ENCODE assay signal across 19 cellular contexts in the genomic region with DNA sequence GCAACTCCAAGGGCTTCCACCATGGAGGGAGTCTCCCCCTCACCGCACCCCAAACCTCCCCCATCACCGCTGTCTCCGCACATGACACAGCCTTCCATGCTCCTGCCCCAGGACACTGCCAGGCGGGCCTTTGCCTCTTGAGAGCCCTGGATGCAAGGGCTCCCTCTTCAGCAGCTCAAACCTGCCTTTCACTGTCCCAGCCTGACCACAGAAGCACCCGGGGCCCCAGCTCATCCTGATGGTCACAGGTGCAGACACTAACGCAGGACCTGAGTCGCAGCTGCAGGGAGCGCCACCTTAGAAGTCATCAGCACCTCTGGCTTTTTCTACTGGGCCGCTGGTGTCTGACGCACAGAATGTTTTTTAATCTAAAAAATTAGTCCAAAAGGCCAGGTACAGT. TPM values are rescaled to one million over a fixed set of nuclear protein-coding genes. Genes with fewer than 3 reads are reported as not detected.
A peak's percentile ranks its signal among the peaks of the same experiment; 100 is the strongest.
DNase-seq lines count a peak whose midpoint lies in the region; ATAC-seq and TF ChIP-seq lines count a peak whose summit lies in the region.
"Had no signal": no experiment of that assay in that cellular context is flagged by ENCODE, and none has a peak within 500 bp of the region (broad histone marks: within the 10 kb centered on the region; RNA-seq: fewer than 3 reads in every experiment).

No MANE protein-coding gene starts in this region.

- no peak overlapping the region for H2BK15ac ChIP-seq in mesendoderm (replicated peaks; ENCODE audit: low read depth)

- H3K79me2 ChIP-seq in OCI-LY1 (ENCODE audit: insufficient read depth, low read length), result no peaks in the 10 kb centered on the region
- no peaks in the 10 kb centered on the region for H3K79me2 ChIP-seq in mesendoderm (ENCODE audit: control insufficient read depth, insufficient read depth, low read length)

- no peaks in the 10 kb centered on the region for H3K27me3 ChIP-seq in OCI-LY1 (ENCODE audit: insufficient read depth, low read length)
- H3K27me3 ChIP-seq in mesendoderm (ENCODE audit: insufficient read depth, low read length, poor library complexity), result no peaks in the 10 kb centered on the region
- H3K27me3 ChIP-seq: tibial nerve had no signal

- H3K27ac ChIP-seq in OCI-LY1 (ENCODE audit: low read depth, low read length, poor library complexity, severe bottlenecking) (peak overlapping the region; percentile 98), mesendoderm (ENCODE audit: low read depth, low read length) (no peak overlapping the region)
- H3K27ac ChIP-seq: WERI-Rb-1 had no signal

- no peak overlapping the region for H3K4me3 ChIP-seq in OCI-LY1 (ENCODE audit: low read depth, low read length, poor library complexity, severe bottlenecking)
- no peak overlapping the region for H3K4me3 ChIP-seq in mesendoderm (ENCODE audit: low read length)
- H3K4me3 ChIP-seq: tibial nerve had no signal

- H3K4me1 ChIP-seq in OCI-LY1 (ENCODE audit: insufficient read depth, low read length, severe bottlenecking), result peaks cover 58% of the 10 kb centered on the region
- peaks cover 5% of the 10 kb centered on the region for H3K4me1 ChIP-seq in mesendoderm (ENCODE audit: control insufficient read depth, low read depth, low read length)

- no peaks in the 10 kb centered on the region for H3K9me3 ChIP-seq in OCI-LY1 (ENCODE audit: low read length)
- H3K9me3 ChIP-seq: tibial nerve had no signal

- H2BK120ac ChIP-seq in mesendoderm (ENCODE audit: low read depth, low read length), result no peak overlapping the region

- no peak overlapping the region for H3K23ac ChIP-seq in mesendoderm (ENCODE audit: low read length)

- no peak for ATAC-seq in central memory CD8-positive, alpha-beta T cell (replicated peaks; ENCODE audit: extremely low read depth, poor library complexity, severe bottlenecking)
- no peak for ATAC-seq in stimulated activated naive B cell treated with anti-CD40 and anti-IgM and Interleukin-4, amounts not matched to agents 10 μg/mL and 1 μg/mL and 100 μg/mL, for 72 hours (replicated peaks)
- no peak for ATAC-seq in GM21619 (IDR thresholded peaks at IDR 0.05; ENCODE audit: unreplicated experiment)

- H3K36me3 ChIP-seq in OCI-LY1 (ENCODE audit: insufficient read depth, low read length) (no peaks in the 10 kb centered on the region), mesendoderm (ENCODE audit: control insufficient read depth, insufficient read depth, low read length) (no peaks in the 10 kb centered on the region)
- H3K36me3 ChIP-seq: WERI-Rb-1 had no signal

- intact Hi-C loops in activated naive CD4-positive, alpha-beta T cell treated with anti-CD3 and anti-CD28 coated beads for 36 hours (cut with micrococcal nuclease), result no loop called here

- TF ChIP-seq CTCF in OCI-LY1 (IDR thresholded peaks at IDR 0.05; ENCODE audit: low read length) (no peak), mesothelial cell of epicardium (IDR thresholded peaks at IDR 0.05; ENCODE audit: unreplicated experiment) (no peak)

- no peak overlapping the region for H3K18ac ChIP-seq in mesendoderm (ENCODE audit: low read length)

- no peak overlapping the region for H4K8ac ChIP-seq in mesendoderm (ENCODE audit: low read depth, low read length)

- H3K27me3 Mint-ChIP-seq in activated naive CD4-positive, alpha-beta T cell treated with anti-CD3 and anti-CD28 coated beads for 36 hours (ENCODE audit: low read depth), result no peaks in the 10 kb centered on the region
- H3K27me3 Mint-ChIP-seq in central memory CD8-positive, alpha-beta T cell, result no peaks in the 10 kb centered on the region
- H3K27me3 Mint-ChIP-seq in stimulated activated naive B cell treated with anti-CD40 and anti-IgM and Interleukin-4, amounts not matched to agents 10 μg/mL and 1 μg/mL and 100 μg/mL, for 72 hours, result no peaks in the 10 kb centered on the region
- H3K27me3 Mint-ChIP-seq in mesothelial cell of epicardium (ENCODE audit: low read depth), result peaks cover 64% of the 10 kb centered on the region

- H3K56ac ChIP-seq in mesendoderm (ENCODE audit: low read length), result no peak overlapping the region

- H3K4ac ChIP-seq in mesendoderm (ENCODE audit: low read depth, low read length), result no peak overlapping the region

- no peaks in the 10 kb centered on the region for H3K9me2 ChIP-seq in OCI-LY1 (ENCODE audit: low read depth, low read length)

- DNase-seq in activated naive CD4-positive, alpha-beta T cell treated with anti-CD3 and anti-CD28 coated beads for 36 hours, result no peak
- DNase-seq in activated naive CD4-positive, alpha-beta T cell (lab: John Stamatoyannopoulos, UW), result no peak
- no peak for DNase-seq in central memory CD8-positive, alpha-beta T cell (ENCODE audit: low spot score in 2 of 2)
- DNase-seq in stimulated activated naive B cell treated with anti-CD40 and anti-IgM and Interleukin-4, amounts not matched to agents 10 μg/mL and 1 μg/mL and 100 μg/mL, for 72 hours, result no peak
- no peak for DNase-seq in mesothelial cell of epicardium (ENCODE audit: low spot score in 2 of 2, unreplicated experiment in 2 of 2)
- DNase-seq in mesendoderm, result no peak
- DNase-seq: COR-L47; EL; KG1; NCI-H1092 treated with DMSO at 0.1 percent for 48 hours; NCI-H2081 treated with DMSO at 0.1 percent for 48 hours; occipital lobe; SHP77; stimulated activated CD4-positive, alpha-beta T cell treated with anti-CD3 and anti-CD28 coated beads, Interleukin-15, amount 100 ng/mL, for 24 hours; WERI-Rb-1 had no signal

- no peak overlapping the region for H3K4me3 Mint-ChIP-seq in activated naive CD4-positive, alpha-beta T cell treated with anti-CD3 and anti-CD28 coated beads for 36 hours
- H3K4me3 Mint-ChIP-seq in central memory CD8-positive, alpha-beta T cell, result no peak overlapping the region
- H3K4me3 Mint-ChIP-seq in stimulated activated naive B cell treated with anti-CD40 and anti-IgM and Interleukin-4, amounts not matched to agents 10 μg/mL and 1 μg/mL and 100 μg/mL, for 72 hours, result no peak overlapping the region
- no peak overlapping the region for H3K4me3 Mint-ChIP-seq in mesothelial cell of epicardium

- no peaks in the 10 kb centered on the region for H3K79me1 ChIP-seq in mesendoderm (ENCODE audit: low read length)

- CTCF ChIA-PET in activated naive CD4-positive, alpha-beta T cell treated with anti-CD3 and anti-CD28 coated beads for 36 hours (lab: Charles Lee), result interaction anchor here (0.6 to 5.7 kb wide), 9 partner anchors 10 to 974 kb away, joined by 3 to 27 read pairs (median 5); no protein-coding TSS in a partner anchor

- H4K20me1 ChIP-seq in OCI-LY1 (ENCODE audit: insufficient read depth, low read length), result no peaks in the 10 kb centered on the region

- peak overlapping the region; percentile 62 for H3K27ac Mint-ChIP-seq in activated naive CD4-positive, alpha-beta T cell treated with anti-CD3 and anti-CD28 coated beads for 36 hours
- peak overlapping the region; percentile 84 for H3K27ac Mint-ChIP-seq in central memory CD8-positive, alpha-beta T cell (ENCODE audit: low read depth)
- peak overlapping the region; percentile 60 for H3K27ac Mint-ChIP-seq in stimulated activated naive B cell treated with anti-CD40 and anti-IgM and Interleukin-4, amounts not matched to agents 10 μg/mL and 1 μg/mL and 100 μg/mL, for 72 hours
- no peak overlapping the region for H3K27ac Mint-ChIP-seq in mesothelial cell of epicardium

- H4K5ac ChIP-seq in mesendoderm (ENCODE audit: low read length), result no peak overlapping the region

- H3K4me1 Mint-ChIP-seq in activated naive CD4-positive, alpha-beta T cell treated with anti-CD3 and anti-CD28 coated beads for 36 hours (ENCODE audit: low read depth), result peaks cover 71% of the 10 kb centered on the region
- H3K4me1 Mint-ChIP-seq in central memory CD8-positive, alpha-beta T cell, result peaks cover 46% of the 10 kb centered on the region
- peaks cover 48 to 64% of the 10 kb centered on the region in 2 donors for H3K4me1 Mint-ChIP-seq in stimulated activated naive B cell treated with anti-CD40 and anti-IgM and Interleukin-4, amounts not matched to agents 10 μg/mL and 1 μg/mL and 100 μg/mL, for 72 hours
- H3K4me1 Mint-ChIP-seq in mesothelial cell of epicardium, result peaks cover 7% of the 10 kb centered on the region

- no peak overlapping the region for H2AK5ac ChIP-seq in mesendoderm (ENCODE audit: low read length)

- H3K4me2 ChIP-seq in OCI-LY1 (ENCODE audit: low read length) (peak overlapping the region; percentile 41; the same call in 1 of the 2 replicates), mesendoderm (ENCODE audit: low read length) (no peak overlapping the region)

- no CpG with 5 or more reads among the region's 10 CpGs for WGBS in mesendoderm (ENCODE audit: extremely low coverage, insufficient coverage, low lambda C conversion rate)

- no peak overlapping the region for H2AFZ ChIP-seq in OCI-LY1 (ENCODE audit: low read length)

- H3K9ac ChIP-seq in OCI-LY1 (ENCODE audit: low read length), result peak overlapping the region; percentile 28; the same call in 1 of the 2 replicates
- no peak overlapping the region for H3K9ac ChIP-seq in mesendoderm (ENCODE audit: low read length)

- H3F3A ChIP-seq in OCI-LY1 (ENCODE audit: insufficient read depth, low read length), result no peaks in the 10 kb centered on the region

- H3K9me3 Mint-ChIP-seq in activated naive CD4-positive, alpha-beta T cell treated with anti-CD3 and anti-CD28 coated beads for 36 hours, result no peaks in the 10 kb centered on the region
- H3K9me3 Mint-ChIP-seq in central memory CD8-positive, alpha-beta T cell, result no peaks in the 10 kb centered on the region
- no peaks in the 10 kb centered on the region for H3K9me3 Mint-ChIP-seq in stimulated activated naive B cell treated with anti-CD40 and anti-IgM and Interleukin-4, amounts not matched to agents 10 μg/mL and 1 μg/mL and 100 μg/mL, for 72 hours
- H3K9me3 Mint-ChIP-seq in mesothelial cell of epicardium, result no peaks in the 10 kb centered on the region
- H3K9me3 Mint-ChIP-seq: activated T-helper 2 cell treated with anti-CD3 and anti-CD28 coated beads, Interferon-gamma antibody, Interleukin-2, Interleukin-4, amounts not matched to agents 10 μg/mL and 5 μg/mL and 100 μg/mL, durations not matched to agents 14 hours and 24 hours and 36 hours had no signal

- peaks cover 13% of the 10 kb centered on the region for H3K36me3 Mint-ChIP-seq in activated naive CD4-positive, alpha-beta T cell treated with anti-CD3 and anti-CD28 coated beads for 36 hours (ENCODE audit: low read depth)
- H3K36me3 Mint-ChIP-seq in central memory CD8-positive, alpha-beta T cell (ENCODE audit: insufficient read depth), result peaks cover 18% of the 10 kb centered on the region
- peaks cover 53 to 77% of the 10 kb centered on the region in 2 donors for H3K36me3 Mint-ChIP-seq in stimulated activated naive B cell treated with anti-CD40 and anti-IgM and Interleukin-4, amounts not matched to agents 10 μg/mL and 1 μg/mL and 100 μg/mL, for 72 hours
- no peaks in the 10 kb centered on the region for H3K36me3 Mint-ChIP-seq in mesothelial cell of epicardium

- H2BK5ac ChIP-seq in mesendoderm (ENCODE audit: low read length), result no peak overlapping the region

RNA-seq across cellular contexts. Expression of gene SYNE3, which starts 54.0 kb away (rescaled TPM):
- 10 to 100 TPM; 21.6 to 22.8 TPM for total RNA-seq in activated naive CD4-positive, alpha-beta T cell treated with anti-CD3 and anti-CD28 coated beads for 36 hours
- total RNA-seq in mesothelial cell of epicardium, result 1.5 to 1.9 TPM (median 1.6 TPM) in 3 replicates
- polyA plus RNA-seq in mesendoderm (2013, experiment 1 of 2), result 0.34 TPM
- 0.31 TPM for polyA plus RNA-seq in mesendoderm (2013, experiment 2 of 2)
